3 cellular contexts compared by ENCODE assay signal in genomic region chr6:89784838-89785237, GRCh38.
TF ChIP-seq lines count a peak whose summit lies in the region.

No MANE protein-coding gene starts in this region.

TF ChIP-seq in liver, 16 proteins besides CTCF, POLR2A, EP300 and RAD21:
- TF ChIP-seq HNF4A (conservative IDR thresholded peaks at IDR 0.05) (peak; percentile 24 to 29), EGR1 (IDR thresholded peaks at IDR 0.05; ENCODE audit: low read depth in 2 of 2) (no peak)

TF ChIP-seq in HepG2, 621 proteins besides CTCF, POLR2A, EP300 and RAD21:
- no peak for TF ChIP-seq KDM1A (CRISPR knock-in tag; IDR thresholded peaks at IDR 0.05)
- no peak for TF ChIP-seq SP4 (CRISPR knock-in tag; IDR thresholded peaks at IDR 0.05)

TF ChIP-seq in GM23338, 12 proteins besides CTCF, POLR2A, EP300 and RAD21:
- no peak for TF ChIP-seq EZH2 (IDR thresholded peaks at IDR 0.05; ENCODE audit: low read depth, unreplicated experiment)
- TF ChIP-seq POLR2AphosphoS5 (IDR thresholded peaks at IDR 0.05; ENCODE audit: low read depth), result no peak
- TF ChIP-seq JUNB (IDR thresholded peaks at IDR 0.05; ENCODE audit: unreplicated experiment), result no peak
- no peak for TF ChIP-seq ZNF114 (CRISPR knock-in tag; IDR thresholded peaks at IDR 0.05)
- no peak for TF ChIP-seq CREB1 (CRISPR knock-in tag; IDR thresholded peaks at IDR 0.05; ENCODE audit: low read depth)
- TF ChIP-seq, protein P1, sequence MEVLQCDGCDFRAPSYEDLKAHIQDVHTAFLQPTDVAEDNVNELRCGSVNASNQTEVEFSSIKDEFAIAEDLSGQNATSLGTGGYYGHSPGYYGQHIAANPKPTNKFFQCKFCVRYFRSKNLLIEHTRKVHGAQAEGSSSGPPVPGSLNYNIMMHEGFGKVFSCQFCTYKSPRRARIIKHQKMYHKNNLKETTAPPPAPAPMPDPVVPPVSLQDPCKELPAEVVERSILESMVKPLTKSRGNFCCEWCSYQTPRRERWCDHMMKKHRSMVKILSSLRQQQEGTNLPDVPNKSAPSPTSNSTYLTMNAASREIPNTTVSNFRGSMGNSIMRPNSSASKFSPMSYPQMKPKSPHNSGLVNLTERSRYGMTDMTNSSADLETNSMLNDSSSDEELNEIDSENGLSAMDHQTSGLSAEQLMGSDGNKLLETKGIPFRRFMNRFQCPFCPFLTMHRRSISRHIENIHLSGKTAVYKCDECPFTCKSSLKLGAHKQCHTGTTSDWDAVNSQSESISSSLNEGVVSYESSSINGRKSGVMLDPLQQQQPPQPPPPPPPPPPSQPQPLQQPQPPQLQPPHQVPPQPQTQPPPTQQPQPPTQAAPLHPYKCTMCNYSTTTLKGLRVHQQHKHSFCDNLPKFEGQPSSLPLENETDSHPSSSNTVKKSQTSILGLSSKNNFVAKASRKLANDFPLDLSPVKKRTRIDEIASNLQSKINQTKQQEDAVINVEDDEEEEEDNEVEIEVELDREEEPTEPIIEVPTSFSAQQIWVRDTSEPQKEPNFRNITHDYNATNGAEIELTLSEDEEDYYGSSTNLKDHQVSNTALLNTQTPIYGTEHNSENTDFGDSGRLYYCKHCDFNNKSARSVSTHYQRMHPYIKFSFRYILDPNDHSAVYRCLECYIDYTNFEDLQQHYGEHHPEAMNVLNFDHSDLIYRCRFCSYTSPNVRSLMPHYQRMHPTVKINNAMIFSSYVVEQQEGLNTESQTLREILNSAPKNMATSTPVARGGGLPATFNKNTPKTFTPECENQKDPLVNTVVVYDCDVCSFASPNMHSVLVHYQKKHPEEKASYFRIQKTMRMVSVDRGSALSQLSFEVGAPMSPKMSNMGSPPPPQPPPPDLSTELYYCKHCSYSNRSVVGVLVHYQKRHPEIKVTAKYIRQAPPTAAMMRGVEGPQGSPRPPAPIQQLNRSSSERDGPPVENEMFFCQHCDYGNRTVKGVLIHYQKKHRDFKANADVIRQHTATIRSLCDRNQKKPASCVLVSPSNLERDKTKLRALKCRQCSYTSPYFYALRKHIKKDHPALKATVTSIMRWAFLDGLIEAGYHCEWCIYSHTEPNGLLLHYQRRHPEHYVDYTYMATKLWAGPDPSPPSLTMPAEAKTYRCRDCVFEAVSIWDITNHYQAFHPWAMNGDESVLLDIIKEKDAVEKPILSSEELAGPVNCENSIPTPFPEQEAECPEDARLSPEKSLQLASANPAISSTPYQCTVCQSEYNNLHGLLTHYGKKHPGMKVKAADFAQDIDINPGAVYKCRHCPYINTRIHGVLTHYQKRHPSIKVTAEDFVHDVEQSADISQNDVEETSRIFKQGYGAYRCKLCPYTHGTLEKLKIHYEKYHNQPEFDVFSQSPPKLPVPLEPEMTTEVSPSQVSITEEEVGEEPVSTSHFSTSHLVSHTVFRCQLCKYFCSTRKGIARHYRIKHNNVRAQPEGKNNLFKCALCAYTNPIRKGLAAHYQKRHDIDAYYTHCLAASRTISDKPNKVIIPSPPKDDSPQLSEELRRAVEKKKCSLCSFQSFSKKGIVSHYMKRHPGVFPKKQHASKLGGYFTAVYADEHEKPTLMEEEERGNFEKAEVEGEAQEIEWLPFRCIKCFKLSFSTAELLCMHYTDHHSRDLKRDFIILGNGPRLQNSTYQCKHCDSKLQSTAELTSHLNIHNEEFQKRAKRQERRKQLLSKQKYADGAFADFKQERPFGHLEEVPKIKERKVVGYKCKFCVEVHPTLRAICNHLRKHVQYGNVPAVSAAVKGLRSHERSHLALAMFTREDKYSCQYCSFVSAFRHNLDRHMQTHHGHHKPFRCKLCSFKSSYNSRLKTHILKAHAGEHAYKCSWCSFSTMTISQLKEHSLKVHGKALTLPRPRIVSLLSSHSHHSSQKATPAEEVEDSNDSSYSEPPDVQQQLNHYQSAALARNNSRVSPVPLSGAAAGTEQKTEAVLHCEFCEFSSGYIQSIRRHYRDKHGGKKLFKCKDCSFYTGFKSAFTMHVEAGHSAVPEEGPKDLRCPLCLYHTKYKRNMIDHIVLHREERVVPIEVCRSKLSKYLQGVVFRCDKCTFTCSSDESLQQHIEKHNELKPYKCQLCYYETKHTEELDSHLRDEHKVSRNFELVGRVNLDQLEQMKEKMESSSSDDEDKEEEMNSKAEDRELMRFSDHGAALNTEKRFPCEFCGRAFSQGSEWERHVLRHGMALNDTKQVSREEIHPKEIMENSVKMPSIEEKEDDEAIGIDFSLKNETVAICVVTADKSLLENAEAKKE (CRISPR knock-in tag; IDR thresholded peaks at IDR 0.05), result no peak
- TF ChIP-seq, protein P2, sequence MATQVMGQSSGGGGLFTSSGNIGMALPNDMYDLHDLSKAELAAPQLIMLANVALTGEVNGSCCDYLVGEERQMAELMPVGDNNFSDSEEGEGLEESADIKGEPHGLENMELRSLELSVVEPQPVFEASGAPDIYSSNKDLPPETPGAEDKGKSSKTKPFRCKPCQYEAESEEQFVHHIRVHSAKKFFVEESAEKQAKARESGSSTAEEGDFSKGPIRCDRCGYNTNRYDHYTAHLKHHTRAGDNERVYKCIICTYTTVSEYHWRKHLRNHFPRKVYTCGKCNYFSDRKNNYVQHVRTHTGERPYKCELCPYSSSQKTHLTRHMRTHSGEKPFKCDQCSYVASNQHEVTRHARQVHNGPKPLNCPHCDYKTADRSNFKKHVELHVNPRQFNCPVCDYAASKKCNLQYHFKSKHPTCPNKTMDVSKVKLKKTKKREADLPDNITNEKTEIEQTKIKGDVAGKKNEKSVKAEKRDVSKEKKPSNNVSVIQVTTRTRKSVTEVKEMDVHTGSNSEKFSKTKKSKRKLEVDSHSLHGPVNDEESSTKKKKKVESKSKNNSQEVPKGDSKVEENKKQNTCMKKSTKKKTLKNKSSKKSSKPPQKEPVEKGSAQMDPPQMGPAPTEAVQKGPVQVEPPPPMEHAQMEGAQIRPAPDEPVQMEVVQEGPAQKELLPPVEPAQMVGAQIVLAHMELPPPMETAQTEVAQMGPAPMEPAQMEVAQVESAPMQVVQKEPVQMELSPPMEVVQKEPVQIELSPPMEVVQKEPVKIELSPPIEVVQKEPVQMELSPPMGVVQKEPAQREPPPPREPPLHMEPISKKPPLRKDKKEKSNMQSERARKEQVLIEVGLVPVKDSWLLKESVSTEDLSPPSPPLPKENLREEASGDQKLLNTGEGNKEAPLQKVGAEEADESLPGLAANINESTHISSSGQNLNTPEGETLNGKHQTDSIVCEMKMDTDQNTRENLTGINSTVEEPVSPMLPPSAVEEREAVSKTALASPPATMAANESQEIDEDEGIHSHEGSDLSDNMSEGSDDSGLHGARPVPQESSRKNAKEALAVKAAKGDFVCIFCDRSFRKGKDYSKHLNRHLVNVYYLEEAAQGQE (IDR thresholded peaks at IDR 0.05; ENCODE audit: unreplicated experiment), result no peak
- no peak for TF ChIP-seq EZH2phosphoT487 (IDR thresholded peaks at IDR 0.05; ENCODE audit: unreplicated experiment)
- no peak for TF ChIP-seq NANOG (IDR thresholded peaks at IDR 0.05; ENCODE audit: borderline replicate concordance)
- TF ChIP-seq, protein P3, sequence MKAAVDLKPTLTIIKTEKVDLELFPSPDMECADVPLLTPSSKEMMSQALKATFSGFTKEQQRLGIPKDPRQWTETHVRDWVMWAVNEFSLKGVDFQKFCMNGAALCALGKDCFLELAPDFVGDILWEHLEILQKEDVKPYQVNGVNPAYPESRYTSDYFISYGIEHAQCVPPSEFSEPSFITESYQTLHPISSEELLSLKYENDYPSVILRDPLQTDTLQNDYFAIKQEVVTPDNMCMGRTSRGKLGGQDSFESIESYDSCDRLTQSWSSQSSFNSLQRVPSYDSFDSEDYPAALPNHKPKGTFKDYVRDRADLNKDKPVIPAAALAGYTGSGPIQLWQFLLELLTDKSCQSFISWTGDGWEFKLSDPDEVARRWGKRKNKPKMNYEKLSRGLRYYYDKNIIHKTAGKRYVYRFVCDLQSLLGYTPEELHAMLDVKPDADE (IDR thresholded peaks at IDR 0.05), result no peak
- no peak for TF ChIP-seq ZNF331 (CRISPR knock-in tag; IDR thresholded peaks at IDR 0.05; ENCODE audit: low read depth)
- TF ChIP-seq STAT1 (IDR thresholded peaks at IDR 0.05; ENCODE audit: unreplicated experiment), result no peak
